ENCODE assay signal across 30 cellular contexts in the genomic region with DNA sequence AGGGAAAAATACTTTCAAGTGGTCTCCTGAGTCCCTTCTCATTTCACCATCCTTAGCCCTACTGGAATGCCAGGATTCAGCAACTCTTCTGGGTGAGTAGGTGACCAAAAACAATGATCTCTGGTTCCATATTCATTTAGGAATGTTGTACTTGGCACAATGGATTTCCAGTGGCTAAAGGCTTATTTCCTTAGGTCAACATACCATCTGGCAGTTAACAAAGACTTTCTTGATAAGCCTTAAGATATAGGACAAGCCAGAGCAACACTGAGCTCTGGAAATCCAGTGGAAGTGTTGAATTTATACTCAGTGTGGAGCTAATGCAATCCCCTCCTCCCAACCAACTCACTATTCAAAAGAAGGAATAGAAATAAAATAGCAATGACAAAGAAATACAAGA.
DNase-seq lines count a peak whose midpoint lies in the region; TF ChIP-seq lines count a peak whose summit lies in the region.
"Had no signal": no experiment of that assay in that cellular context is flagged by ENCODE, and none has a peak within 500 bp of the region (broad histone marks: within the 10 kb centered on the region; RNA-seq: fewer than 3 reads in every experiment).

No MANE protein-coding gene starts in this region.

- no peaks in the 10 kb centered on the region for H3K9me3 Mint-ChIP-seq in endodermal cell
- H3K9me3 Mint-ChIP-seq: activated CD4-positive, alpha-beta T cell treated with anti-CD3 and anti-CD28 coated beads, Interleukin-2, amount 10 ng/mL, durations not matched to agents 7 days and 5 days; activated naive CD8-positive, alpha-beta T cell treated with anti-CD3 and anti-CD28 coated beads, Interleukin-2, amount 10 ng/mL, durations not matched to agents 7 days and 5 days; activated T-cell treated with anti-CD3 and anti-CD28 coated beads, Interleukin-2, amount 50 U/mL, for 24 hours; CD8-positive, alpha-beta T cell; GM23338; HFFc6; naive thymus-derived CD4-positive, alpha-beta T cell; type B pancreatic cell; WTC11 had no signal

- H3K36me3 ChIP-seq in left ventricle myocardium inferior (no peaks in the 10 kb centered on the region), endodermal cell (ENCODE audit: control insufficient read depth, insufficient read depth, low read length) (no peaks in the 10 kb centered on the region)
- H3K36me3 ChIP-seq: colonic mucosa had no signal

- DNase-seq in left ventricle myocardium inferior = no peak
- no peak for DNase-seq in cardiac septum (ENCODE audit: low spot score)
- DNase-seq in endodermal cell = no peak
- peak; percentile 63 to 83 for DNase-seq in lung microvascular endothelial cell (ENCODE audit: low read depth in 2 of 2)
- no peak for DNase-seq in stimulated activated CD4-positive, alpha-beta T cell treated with anti-CD3 and anti-CD28 coated beads, Interleukin-1b, Interleukin-23, amount 100 ng/mL, for 48 hours
- DNase-seq in NCI-H510A treated with DMSO at 0.1 percent for 48 hours (lab: John Stamatoyannopoulos, UW) = no peak
- DNase-seq in erythroblast (lab: John Stamatoyannopoulos, UW) = no peak
- DNase-seq in NCI-H1436 treated with DMSO at 0.1 percent for 48 hours (lab: John Stamatoyannopoulos, UW) = no peak
- DNase-seq: activated CD4-positive, alpha-beta T cell treated with anti-CD3 and anti-CD28 coated beads, Interleukin-2, amount 10 ng/mL, durations not matched to agents 7 days and 5 days; activated gamma-delta T cell; activated naive CD8-positive, alpha-beta T cell treated with anti-CD3 and anti-CD28 coated beads, Interleukin-2, amount 10 ng/mL, durations not matched to agents 7 days and 5 days; activated T-cell treated with anti-CD3 and anti-CD28 coated beads, Interleukin-2, amount 50 U/mL, for 24 hours; CD8-positive, alpha-beta T cell; colonic mucosa; head of caudate nucleus; HFFc6; Kasumi-1; MV-4-11; naive thymus-derived CD4-positive, alpha-beta T cell; NCI-H146; NCI-H510A; PC-9; SHP77 treated with DMSO at 0.1 percent for 48 hours; stimulated activated CD4-positive, alpha-beta T cell treated with anti-CD3 and anti-CD28 coated beads, Interleukin-4, amount 100 ng/mL, for 1 hour; substantia nigra had no signal

- TF ChIP-seq CTCF in left ventricle myocardium inferior (IDR thresholded peaks at IDR 0.05; ENCODE audit: borderline replicate concordance) = no peak
- no peak for TF ChIP-seq CTCF in endodermal cell (conservative IDR thresholded peaks at IDR 0.05)

- H3K27ac ChIP-seq in left ventricle myocardium inferior (replicated peaks) (peak overlapping the region; percentile 35), endodermal cell (ENCODE audit: low read depth, low read length) (no peak overlapping the region)
- H3K27ac ChIP-seq: colonic mucosa, HL-60, PC-9 had no signal

- H3K4me3 ChIP-seq in left ventricle myocardium inferior (no peak overlapping the region), endodermal cell (ENCODE audit: low read length) (peak overlapping the region; percentile 54)
- H3K4me3 ChIP-seq: colonic mucosa, GM23338, PC-9 had no signal

- TF ChIP-seq POLR2A in erythroblast (IDR thresholded peaks at IDR 0.05; ENCODE audit: low read length) = no peak

- H3K27ac Mint-ChIP-seq in endodermal cell = no peak overlapping the region
- H3K27ac Mint-ChIP-seq: activated CD4-positive, alpha-beta T cell treated with anti-CD3 and anti-CD28 coated beads, Interleukin-2, amount 10 ng/mL, durations not matched to agents 7 days and 5 days; activated naive CD8-positive, alpha-beta T cell treated with anti-CD3 and anti-CD28 coated beads, Interleukin-2, amount 10 ng/mL, durations not matched to agents 7 days and 5 days; activated T-cell treated with anti-CD3 and anti-CD28 coated beads, Interleukin-2, amount 50 U/mL, for 24 hours; B cell; CD8-positive, alpha-beta T cell; HFFc6; naive thymus-derived CD4-positive, alpha-beta T cell; type B pancreatic cell; WTC11 had no signal

- peaks cover 13% of the 10 kb centered on the region for H3K4me1 Mint-ChIP-seq in endodermal cell
- H3K4me1 Mint-ChIP-seq: activated CD4-positive, alpha-beta T cell treated with anti-CD3 and anti-CD28 coated beads, Interleukin-2, amount 10 ng/mL, durations not matched to agents 7 days and 5 days; activated naive CD8-positive, alpha-beta T cell treated with anti-CD3 and anti-CD28 coated beads, Interleukin-2, amount 10 ng/mL, durations not matched to agents 7 days and 5 days; B cell; GM23338; naive thymus-derived CD4-positive, alpha-beta T cell; WTC11 had no signal

- no peak overlapping the region for H3K9ac ChIP-seq in endodermal cell (ENCODE audit: extremely low read depth, low read length, poor library complexity, severe bottlenecking)

- intact Hi-C loops in left ventricle myocardium inferior (cut with micrococcal nuclease) (loop anchor here (10.0 kb wide), 1 partner anchor 142 kb away; the partner anchor contains the start of gene EMCN), cardiac septum (cut with DNase I) (loop anchor here (5.0 kb wide), 1 partner anchor 235 kb away; no protein-coding TSS in a partner anchor)

- no peaks in the 10 kb centered on the region for H3K36me3 Mint-ChIP-seq in endodermal cell (ENCODE audit: low read depth)
- H3K36me3 Mint-ChIP-seq: activated naive CD8-positive, alpha-beta T cell treated with anti-CD3 and anti-CD28 coated beads, Interleukin-2, amount 10 ng/mL, durations not matched to agents 7 days and 5 days; CD8-positive, alpha-beta T cell; naive thymus-derived CD4-positive, alpha-beta T cell; type B pancreatic cell; WTC11 had no signal

- no peaks in the 10 kb centered on the region for H3K9me3 ChIP-seq in left ventricle myocardium inferior (replicated peaks)
- H3K9me3 ChIP-seq in endodermal cell (ENCODE audit: control insufficient read depth, low read length) = no peaks in the 10 kb centered on the region
- H3K9me3 ChIP-seq: colonic mucosa had no signal

- H3K27me3 Mint-ChIP-seq in endodermal cell (ENCODE audit: insufficient read depth) = no peaks in the 10 kb centered on the region
- H3K27me3 Mint-ChIP-seq: type B pancreatic cell had no signal

- no peaks in the 10 kb centered on the region for H3K27me3 ChIP-seq in left ventricle myocardium inferior (ENCODE audit: low read depth)
- no peaks in the 10 kb centered on the region for H3K27me3 ChIP-seq in endodermal cell (ENCODE audit: control insufficient read depth, insufficient read depth, low read length, poor library complexity, severe bottlenecking)
- H3K27me3 ChIP-seq: colonic mucosa had no signal

- H3K4me3 Mint-ChIP-seq in endodermal cell = no peak overlapping the region
- H3K4me3 Mint-ChIP-seq: activated CD4-positive, alpha-beta T cell treated with anti-CD3 and anti-CD28 coated beads, Interleukin-2, amount 10 ng/mL, durations not matched to agents 7 days and 5 days; activated naive CD8-positive, alpha-beta T cell treated with anti-CD3 and anti-CD28 coated beads, Interleukin-2, amount 10 ng/mL, durations not matched to agents 7 days and 5 days; activated T-cell treated with anti-CD3 and anti-CD28 coated beads, Interleukin-2, amount 50 U/mL, for 24 hours; B cell; CD8-positive, alpha-beta T cell; GM23338; HFFc6; naive thymus-derived CD4-positive, alpha-beta T cell; type B pancreatic cell; WTC11 had no signal

- H3K4me1 ChIP-seq in left ventricle myocardium inferior (peaks cover 14% of the 10 kb centered on the region), endodermal cell (ENCODE audit: control insufficient read depth, insufficient read depth, low read length) (no peaks in the 10 kb centered on the region)
- H3K4me1 ChIP-seq: colonic mucosa had no signal

Comparison
In these comparisons a context has a peak if more than half of its experiments do, and no peak if none do; other contexts are left out.
1. DNase-seq: peak in lung microvascular endothelial cell (2 of 2); none in left ventricle myocardium inferior (single experiment), cardiac septum (single experiment), endodermal cell (single experiment), stimulated activated CD4-positive, alpha-beta T cell treated with anti-CD3 and anti-CD28 coated beads, Interleukin-1b, Interleukin-23, amount 100 ng/mL, for 48 hours (single experiment), NCI-H510A treated with DMSO at 0.1 percent for 48 hours (single experiment), erythroblast (0 of 2) and NCI-H1436 treated with DMSO at 0.1 percent for 48 hours (single experiment).